Comparison of ENCODE assay signal across 8 cellular contexts in the genomic region with DNA sequence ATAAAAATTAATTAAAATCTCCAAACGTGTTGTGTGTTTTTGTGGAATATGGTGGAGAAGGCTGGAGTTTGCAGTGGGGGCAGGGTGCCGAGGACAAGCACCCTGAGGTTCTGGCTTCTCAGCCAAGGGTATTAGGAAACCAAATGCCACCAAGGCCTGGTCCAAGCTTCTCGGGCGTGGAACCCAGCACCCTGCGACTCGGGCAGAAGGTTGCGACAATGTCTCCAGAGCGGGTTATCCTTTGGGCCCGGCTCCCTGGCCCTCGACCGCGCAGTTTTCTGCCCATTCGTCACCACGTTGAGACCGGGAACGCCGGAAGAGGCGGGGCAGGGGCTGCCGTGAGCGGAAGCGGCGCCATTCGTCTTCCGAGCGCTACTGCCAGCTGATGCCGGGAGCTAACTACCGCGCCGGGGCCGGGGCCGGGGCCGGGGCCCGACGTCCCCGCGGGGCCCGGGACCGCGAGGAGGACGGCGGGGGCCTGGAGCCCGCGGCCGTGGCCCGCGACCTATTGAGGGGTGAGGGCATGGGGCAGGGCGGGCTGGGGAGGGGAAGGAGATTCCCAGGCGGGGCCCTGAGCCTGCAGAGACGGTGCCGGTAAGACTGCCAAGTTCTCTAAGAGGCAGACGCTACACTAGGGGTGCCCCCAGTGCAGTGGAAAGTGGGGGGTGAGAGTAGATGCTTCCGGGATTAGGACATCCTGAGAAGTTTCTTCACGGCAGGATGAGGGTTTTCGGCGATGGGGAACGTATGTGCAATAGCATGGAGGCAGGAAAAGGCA. TPM values are rescaled to one million over a fixed set of nuclear protein-coding genes. Genes with fewer than 3 reads are reported as not detected.
DNase-seq lines count a peak whose midpoint lies in the region; ATAC-seq and TF ChIP-seq lines count a peak whose summit lies in the region.

A gene with protein sequence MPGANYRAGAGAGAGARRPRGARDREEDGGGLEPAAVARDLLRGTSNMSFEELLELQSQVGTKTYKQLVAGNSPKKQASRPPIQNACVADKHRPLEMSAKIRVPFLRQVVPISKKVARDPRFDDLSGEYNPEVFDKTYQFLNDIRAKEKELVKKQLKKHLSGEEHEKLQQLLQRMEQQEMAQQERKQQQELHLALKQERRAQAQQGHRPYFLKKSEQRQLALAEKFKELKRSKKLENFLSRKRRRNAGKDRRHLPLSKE (plus strand): TSS at position 354 of the 778 bp plus-strand sequence. CDS start 32 bp downstream, at position 386.

- no peaks in the 10 kb centered on the region for H3K9me3 Mint-ChIP-seq in CD14-positive monocyte
- H3K9me3 Mint-ChIP-seq in activated T-helper 17 cell treated with anti-CD3 and anti-CD28 coated beads, Interleukin-2, amount 50 U/mL, for 72 hours, result no peaks in the 10 kb centered on the region
- no peaks in the 10 kb centered on the region for H3K9me3 Mint-ChIP-seq in naive thymus-derived CD8-positive, alpha-beta T cell
- H3K9me3 Mint-ChIP-seq in stimulated activated naive B cell treated with anti-CD40 and anti-IgM and Interleukin-4, amounts not matched to agents 10 μg/mL and 1 μg/mL and 100 μg/mL, for 72 hours, result no peaks in the 10 kb centered on the region

- peak within 1 kb of the TSS; percentile 100 for H3K4me3 ChIP-seq in fibroblast of mammary gland (ENCODE audit: control insufficient read depth, low read depth, low read length)

- H3K4me1 Mint-ChIP-seq in CD14-positive monocyte, result peaks cover 22% of the 10 kb centered on the region
- H3K4me1 Mint-ChIP-seq in activated T-helper 17 cell treated with anti-CD3 and anti-CD28 coated beads, Interleukin-2, amount 50 U/mL, for 72 hours, result peaks cover 12% of the 10 kb centered on the region
- peaks cover 34 to 50% (median 48%) of the 10 kb centered on the region in 4 donors for H3K4me1 Mint-ChIP-seq in naive thymus-derived CD8-positive, alpha-beta T cell
- peaks cover 23 to 36% of the 10 kb centered on the region in 2 donors for H3K4me1 Mint-ChIP-seq in stimulated activated naive B cell treated with anti-CD40 and anti-IgM and Interleukin-4, amounts not matched to agents 10 μg/mL and 1 μg/mL and 100 μg/mL, for 72 hours

- intact Hi-C loops in CD14-positive monocyte (cut with micrococcal nuclease), result no loop called here

- H3K4me3 Mint-ChIP-seq in CD14-positive monocyte, result peak within 1 kb of the TSS; percentile 96 to 100
- H3K4me3 Mint-ChIP-seq in activated T-helper 17 cell treated with anti-CD3 and anti-CD28 coated beads, Interleukin-2, amount 50 U/mL, for 72 hours, result peak within 1 kb of the TSS; percentile 86
- peak within 1 kb of the TSS; percentile 95 to 99 (median 98) for H3K4me3 Mint-ChIP-seq in naive thymus-derived CD8-positive, alpha-beta T cell
- H3K4me3 Mint-ChIP-seq in stimulated activated naive B cell treated with anti-CD40 and anti-IgM and Interleukin-4, amounts not matched to agents 10 μg/mL and 1 μg/mL and 100 μg/mL, for 72 hours, result peak within 1 kb of the TSS; percentile 97 to 99

- DNase-seq in CD14-positive monocyte (ENCODE audit: low spot score) (no peak), HuH-7 (ENCODE audit: low spot score) (peak; percentile 80), RPMI7951 (ENCODE audit: low read depth) (peak; percentile 72), fibroblast of mammary gland (ENCODE audit: low read depth) (peak; percentile 62)
- DNase-seq in naive thymus-derived CD8-positive, alpha-beta T cell, result peak; percentile 39 to 76 (median 58)
- DNase-seq in stimulated activated naive B cell treated with anti-CD40 and anti-IgM and Interleukin-4, amounts not matched to agents 10 μg/mL and 1 μg/mL and 100 μg/mL, for 72 hours, result peak; percentile 52

- POLR2A ChIA-PET in naive thymus-derived CD8-positive, alpha-beta T cell (lab: Charles Lee), result interaction anchor here (0.6 to 3.7 kb wide), 14 partner anchors 11 to 495 kb away, joined by 3 to 38 read pairs (median 4); a partner anchor contains a TSS

- H3K36me3 Mint-ChIP-seq in CD14-positive monocyte, result peaks cover 44 to 67% of the 10 kb centered on the region in 2 donors
- H3K36me3 Mint-ChIP-seq in activated T-helper 17 cell treated with anti-CD3 and anti-CD28 coated beads, Interleukin-2, amount 50 U/mL, for 72 hours (ENCODE audit: low read depth), result peaks cover 74% of the 10 kb centered on the region
- peaks cover 0 to 61% (median 4%) of the 10 kb centered on the region in 3 donors for H3K36me3 Mint-ChIP-seq in naive thymus-derived CD8-positive, alpha-beta T cell
- H3K36me3 Mint-ChIP-seq in stimulated activated naive B cell treated with anti-CD40 and anti-IgM and Interleukin-4, amounts not matched to agents 10 μg/mL and 1 μg/mL and 100 μg/mL, for 72 hours, result peaks cover 34 to 52% of the 10 kb centered on the region in 2 donors

- peak; percentile 70 for ATAC-seq in GM19452 (IDR thresholded peaks at IDR 0.05; ENCODE audit: unreplicated experiment)
- peak; percentile 93 for ATAC-seq in activated T-helper 17 cell treated with anti-CD3 and anti-CD28 coated beads, Interleukin-2, amount 50 U/mL, for 72 hours (replicated peaks)
- ATAC-seq in naive thymus-derived CD8-positive, alpha-beta T cell, result peak; percentile 83 to 88
- ATAC-seq in stimulated activated naive B cell treated with anti-CD40 and anti-IgM and Interleukin-4, amounts not matched to agents 10 μg/mL and 1 μg/mL and 100 μg/mL, for 72 hours (replicated peaks), result peak; percentile 94 to 95

- peaks cover 0 to 4% (median 1%) of the 10 kb centered on the region in 3 donors for H3K27me3 Mint-ChIP-seq in CD14-positive monocyte (ENCODE audit: low read depth in 3 of 3)
- H3K27me3 Mint-ChIP-seq in activated T-helper 17 cell treated with anti-CD3 and anti-CD28 coated beads, Interleukin-2, amount 50 U/mL, for 72 hours, result no peaks in the 10 kb centered on the region
- H3K27me3 Mint-ChIP-seq in naive thymus-derived CD8-positive, alpha-beta T cell, result no peaks in the 10 kb centered on the region
- no peaks in the 10 kb centered on the region for H3K27me3 Mint-ChIP-seq in stimulated activated naive B cell treated with anti-CD40 and anti-IgM and Interleukin-4, amounts not matched to agents 10 μg/mL and 1 μg/mL and 100 μg/mL, for 72 hours

- peak within 1 kb of the TSS; percentile 83 to 95 (median 92) for H3K27ac Mint-ChIP-seq in CD14-positive monocyte
- peak within 1 kb of the TSS; percentile 85 for H3K27ac Mint-ChIP-seq in activated T-helper 17 cell treated with anti-CD3 and anti-CD28 coated beads, Interleukin-2, amount 50 U/mL, for 72 hours
- peak within 1 kb of the TSS; percentile 68 to 97 (median 93) for H3K27ac Mint-ChIP-seq in naive thymus-derived CD8-positive, alpha-beta T cell
- H3K27ac Mint-ChIP-seq in stimulated activated naive B cell treated with anti-CD40 and anti-IgM and Interleukin-4, amounts not matched to agents 10 μg/mL and 1 μg/mL and 100 μg/mL, for 72 hours, result peak within 1 kb of the TSS; percentile 97

- TF ChIP-seq CTCF in CD14-positive monocyte (IDR thresholded peaks at IDR 0.05) (no peak), fibroblast of mammary gland (conservative IDR thresholded peaks at IDR 0.05; ENCODE audit: control insufficient read depth, insufficient read depth, low read depth, low read length) (no peak)

RNA-seq across cellular contexts. Expression of the gene that starts here (rescaled TPM):
- 10 to 100 TPM; 43.3 to 52.5 TPM for polyA plus RNA-seq in CD14-positive monocyte
- 117 and 148 TPM in 2 replicates for total RNA-seq in RPMI7951 (2014; rRNA removed; shearing (Covaris generic))
- total RNA-seq in activated T-helper 17 cell treated with anti-CD3 and anti-CD28 coated beads, Interleukin-2, amount 50 U/mL, for 72 hours, result 10 to 100 TPM; 31.4 to 78.1 TPM
- total RNA-seq in naive thymus-derived CD8-positive, alpha-beta T cell, result 10 to 100 TPM; 53.9 to 55.5 TPM
- 10 to 100 TPM; 52.7 to 74.5 (median 57.8) TPM for polyA plus RNA-seq in naive thymus-derived CD8-positive, alpha-beta T cell
